In genomic region chr9:128389395-128390149, GRCh38 we compare ENCODE assay signal across 17 cellular contexts. TPM values are rescaled to one million over a fixed set of nuclear protein-coding genes. Genes with fewer than 3 reads are reported as not detected.
A peak's percentile ranks its signal among the peaks of the same experiment; 100 is the strongest.
DNase-seq lines count a peak whose midpoint lies in the region; TF ChIP-seq lines count a peak whose summit lies in the region.
"Had no signal": no experiment of that assay in that cellular context is flagged by ENCODE, and none has a peak within 500 bp of the region (broad histone marks: within the 10 kb centered on the region; RNA-seq: fewer than 3 reads in every experiment).

No MANE protein-coding gene starts in this region.

- H3K4me3 Mint-ChIP-seq in activated CD4-positive, alpha-beta memory T cell treated with anti-CD3 and anti-CD28 coated beads for 36 hours: no peak overlapping the region
- H3K4me3 Mint-ChIP-seq: memory B cell, nephron progenitor cell had no signal

- peak; percentile 24 for DNase-seq in NCI-H2227 (lab: John Stamatoyannopoulos, UW; ENCODE audit: unreplicated experiment)
- DNase-seq in NCI-H2227 treated with DMSO at 0.1 percent for 48 hours (lab: John Stamatoyannopoulos, UW): no peak
- DNase-seq in NCI-H2196 (lab: John Stamatoyannopoulos, UW; ENCODE audit: unreplicated experiment): peak; percentile 93
- DNase-seq in dorsolateral prefrontal cortex: peak in 5 of 10 donors; percentile 44 to 63 (median 51)
- peak in 20 of 49 donors; percentile 17 to 70 (median 46) for DNase-seq in substantia nigra (lab: John Stamatoyannopoulos, UW)
- DNase-seq in SW480 (ENCODE audit: low spot score): no peak
- DNase-seq in activated CD4-positive, alpha-beta memory T cell treated with anti-CD3 and anti-CD28 coated beads for 36 hours: no peak
- DNase-seq in GOT3 (lab: John Stamatoyannopoulos, UW): no peak
- DNase-seq: activated CD8-positive, alpha-beta memory T cell treated with anti-CD3 and anti-CD28 coated beads, Interleukin-2, amount 50 U/mL, for 48 hours; activated naive CD4-positive, alpha-beta T cell treated with Interleukin-2 at 50 U/mL for 16 hours; effector CD4-positive, alpha-beta T cell; NCI-H345; nephron progenitor cell; T-helper 1 cell; testis had no signal

- no peaks in the 10 kb centered on the region for H3K27me3 Mint-ChIP-seq in activated CD4-positive, alpha-beta memory T cell treated with anti-CD3 and anti-CD28 coated beads for 36 hours
- H3K27me3 Mint-ChIP-seq: memory B cell had no signal

- intact Hi-C loops in dorsolateral prefrontal cortex (cut with DNase I): no loop called here
- intact Hi-C loops in activated CD4-positive, alpha-beta memory T cell treated with anti-CD3 and anti-CD28 coated beads for 36 hours (cut with micrococcal nuclease): no loop called here

- TF ChIP-seq CTCF in dorsolateral prefrontal cortex (IDR thresholded peaks at IDR 0.05 in 54 of 56, conservative IDR thresholded peaks at IDR 0.05 in 2 of 56; ENCODE audit: low read depth in 1 of 56, partially characterized antibody in 56 of 56): no peak

- peak overlapping the region in 9 of 59 donors; percentile 5 to 89 (median 72) for H3K4me3 ChIP-seq in dorsolateral prefrontal cortex
- H3K4me3 ChIP-seq: right atrium auricular region, testis had no signal

- CTCF ChIA-PET in activated CD4-positive, alpha-beta memory T cell treated with anti-CD3 and anti-CD28 coated beads for 36 hours (lab: Charles Lee): interaction anchor here (1.0 to 1.6 kb wide), 3 partner anchors 27 to 43 kb away, joined by 3 to 7 read pairs (median 3); partner anchors contain the start of gene CERCAM

- H3K27ac ChIP-seq in dorsolateral prefrontal cortex (peak overlapping the region; percentile 58 to 100 (median 98)), substantia nigra (ENCODE audit: low read depth, low read length, poor library complexity, severe bottlenecking) (peak overlapping the region; percentile 100)
- H3K27ac ChIP-seq: right atrium auricular region, testis had no signal

- no peaks in the 10 kb centered on the region for H3K4me1 Mint-ChIP-seq in activated CD4-positive, alpha-beta memory T cell treated with anti-CD3 and anti-CD28 coated beads for 36 hours (ENCODE audit: low read depth)

- POLR2A ChIA-PET in activated CD4-positive, alpha-beta memory T cell treated with anti-CD3 and anti-CD28 coated beads for 36 hours (lab: Charles Lee): no interaction called here

- peaks cover 30% of the 10 kb centered on the region for H3K36me3 Mint-ChIP-seq in activated CD4-positive, alpha-beta memory T cell treated with anti-CD3 and anti-CD28 coated beads for 36 hours

- H3K27ac Mint-ChIP-seq in activated CD4-positive, alpha-beta memory T cell treated with anti-CD3 and anti-CD28 coated beads for 36 hours: no peak overlapping the region
- H3K27ac Mint-ChIP-seq: memory B cell, nephron progenitor cell had no signal

- no peaks in the 10 kb centered on the region for H3K9me3 Mint-ChIP-seq in activated CD4-positive, alpha-beta memory T cell treated with anti-CD3 and anti-CD28 coated beads for 36 hours
- H3K9me3 Mint-ChIP-seq: memory B cell, nephron progenitor cell had no signal

- H3K27me3 ChIP-seq in dorsolateral prefrontal cortex: no peaks in the 10 kb centered on the region
- H3K27me3 ChIP-seq: testis had no signal

RNA-seq across cellular contexts. Expression of gene URM1, which starts 18.4 kb away (rescaled TPM):
- total RNA-seq in dorsolateral prefrontal cortex: 10 to 100 TPM; 36.9 to 64.9 (median 48.8) TPM
- total RNA-seq in activated CD4-positive, alpha-beta memory T cell treated with anti-CD3 and anti-CD28 coated beads for 36 hours: 10 to 100 TPM; 45.9 to 50.0 TPM

RNA-seq across cellular contexts. Expression of gene CERCAM, which starts 31.1 kb away (rescaled TPM):
- 1,000 to 10,000 TPM in 1 of 120 experiments, 100 to 1,000 TPM in 110, 10 to 100 TPM in 9; 33.1 to 1,222 (median 302) TPM for total RNA-seq in dorsolateral prefrontal cortex
- total RNA-seq in activated CD4-positive, alpha-beta memory T cell treated with anti-CD3 and anti-CD28 coated beads for 36 hours: 1 to 10 TPM; 1.0 to 1.1 TPM

RNA-seq across cellular contexts. Expression of gene SLC27A4, which starts 49.2 kb away (rescaled TPM):
- 10 to 100 TPM; 25.1 to 59.1 (median 46.4) TPM for total RNA-seq in dorsolateral prefrontal cortex
- total RNA-seq in activated CD4-positive, alpha-beta memory T cell treated with anti-CD3 and anti-CD28 coated beads for 36 hours: 10 to 100 TPM; 12.6 to 14.1 TPM

Comparison
In these comparisons a context has a peak if more than half of its experiments do, and no peak if none do; other contexts are left out.
1. DNase-seq: peak in NCI-H2227 (single experiment) and NCI-H2196 (single experiment); none in NCI-H2227 treated with DMSO at 0.1 percent for 48 hours (single experiment), SW480 (single experiment), activated CD4-positive, alpha-beta memory T cell treated with anti-CD3 and anti-CD28 coated beads for 36 hours (single experiment) and GOT3 (single experiment).
2. RNA of gene CERCAM, which starts 31.1 kb away (total RNA-seq): 33.1 to 1,222 TPM in dorsolateral prefrontal cortex; 1.0 to 1.1 TPM in activated CD4-positive, alpha-beta memory T cell treated with anti-CD3 and anti-CD28 coated beads for 36 hours; every median in the first group is over 10 times any median in the second.